ENCODE assay signal across 1 cellular context in the genomic region with DNA sequence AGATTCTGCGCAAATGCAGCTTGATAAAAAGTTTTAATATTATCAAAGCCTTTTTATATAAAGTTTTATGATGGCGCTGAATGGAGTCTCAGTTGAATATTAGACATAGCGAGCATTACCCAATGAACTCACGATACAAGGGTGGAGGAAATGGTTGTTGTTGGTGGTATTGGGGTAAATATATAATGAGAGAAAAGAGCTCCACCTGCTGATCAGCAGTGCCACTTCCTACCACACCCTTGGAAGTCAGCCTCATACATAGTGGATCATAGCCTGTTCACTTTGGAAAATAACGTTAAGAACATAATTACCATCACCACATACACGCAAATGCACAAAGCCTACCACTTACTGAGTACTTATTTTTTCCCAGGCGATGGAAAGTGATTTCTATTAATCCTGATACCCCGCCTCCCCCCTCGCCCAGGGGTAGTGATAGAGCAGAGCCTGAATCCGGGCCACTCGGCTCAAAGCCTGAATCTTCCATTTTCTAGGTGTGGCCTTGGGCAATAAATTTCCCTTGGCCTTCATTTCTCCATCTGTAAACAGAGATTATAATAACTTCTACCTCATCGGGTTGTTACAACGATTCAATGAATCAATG.
TF ChIP-seq lines count a peak whose summit lies in the region.

No MANE protein-coding gene starts in this region.

TF ChIP-seq in SK-N-SH treated with all-trans-retinoic acid at 6 μM for 48 hours, 23 proteins besides CTCF, POLR2A, EP300 and RAD21 (continued from another document):
- TF ChIP-seq, protein P1, sequence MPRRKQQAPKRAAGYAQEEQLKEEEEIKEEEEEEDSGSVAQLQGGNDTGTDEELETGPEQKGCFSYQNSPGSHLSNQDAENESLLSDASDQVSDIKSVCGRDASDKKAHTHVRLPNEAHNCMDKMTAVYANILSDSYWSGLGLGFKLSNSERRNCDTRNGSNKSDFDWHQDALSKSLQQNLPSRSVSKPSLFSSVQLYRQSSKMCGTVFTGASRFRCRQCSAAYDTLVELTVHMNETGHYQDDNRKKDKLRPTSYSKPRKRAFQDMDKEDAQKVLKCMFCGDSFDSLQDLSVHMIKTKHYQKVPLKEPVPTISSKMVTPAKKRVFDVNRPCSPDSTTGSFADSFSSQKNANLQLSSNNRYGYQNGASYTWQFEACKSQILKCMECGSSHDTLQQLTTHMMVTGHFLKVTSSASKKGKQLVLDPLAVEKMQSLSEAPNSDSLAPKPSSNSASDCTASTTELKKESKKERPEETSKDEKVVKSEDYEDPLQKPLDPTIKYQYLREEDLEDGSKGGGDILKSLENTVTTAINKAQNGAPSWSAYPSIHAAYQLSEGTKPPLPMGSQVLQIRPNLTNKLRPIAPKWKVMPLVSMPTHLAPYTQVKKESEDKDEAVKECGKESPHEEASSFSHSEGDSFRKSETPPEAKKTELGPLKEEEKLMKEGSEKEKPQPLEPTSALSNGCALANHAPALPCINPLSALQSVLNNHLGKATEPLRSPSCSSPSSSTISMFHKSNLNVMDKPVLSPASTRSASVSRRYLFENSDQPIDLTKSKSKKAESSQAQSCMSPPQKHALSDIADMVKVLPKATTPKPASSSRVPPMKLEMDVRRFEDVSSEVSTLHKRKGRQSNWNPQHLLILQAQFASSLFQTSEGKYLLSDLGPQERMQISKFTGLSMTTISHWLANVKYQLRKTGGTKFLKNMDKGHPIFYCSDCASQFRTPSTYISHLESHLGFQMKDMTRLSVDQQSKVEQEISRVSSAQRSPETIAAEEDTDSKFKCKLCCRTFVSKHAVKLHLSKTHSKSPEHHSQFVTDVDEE (CRISPR knock-in tag; IDR thresholded peaks at IDR 0.05): no peak
- TF ChIP-seq ZNF8 (CRISPR knock-in tag; IDR thresholded peaks at IDR 0.05) (no peak), ZFP3 (CRISPR knock-in tag; IDR thresholded peaks at IDR 0.05) (no peak), CSDC2 (CRISPR knock-in tag; IDR thresholded peaks at IDR 0.05) (no peak)
TF ChIP-seq in SK-N-SH treated with all-trans-retinoic acid at 6 μM for 48 hours: peak in this region for 0.
